In genomic region chr19:39681416-39681815, GRCh38 we compare ENCODE assay signal across 24 cellular contexts. TPM values are rescaled to one million over a fixed set of nuclear protein-coding genes. Genes with fewer than 3 reads are reported as not detected.
DNase-seq lines count a peak whose midpoint lies in the region; ATAC-seq, FAIRE-seq and TF ChIP-seq lines count a peak whose summit lies in the region.
"Had no signal": no experiment of that assay in that cellular context is flagged by ENCODE, and none has a peak within 500 bp of the region (broad histone marks: within the 10 kb centered on the region; RNA-seq: fewer than 3 reads in every experiment).

No MANE protein-coding gene starts in this region.

- TF ChIP-seq CTCF in KMS-11 (conservative IDR thresholded peaks at IDR 0.05; ENCODE audit: low read depth, low read length), result no peak
- no peak for TF ChIP-seq CTCF in GM12878 (IDR thresholded peaks at IDR 0.05 in 2 of 3, conservative IDR thresholded peaks at IDR 0.05 in 1 of 3; ENCODE audit: control insufficient read depth in 2 of 3, extremely low read depth in 1 of 3, insufficient read depth in 1 of 3, low read depth in 3 of 3, low read length in 3 of 3)
- TF ChIP-seq CTCF in osteoblast (IDR thresholded peaks at IDR 0.05; ENCODE audit: extremely low read depth, low read depth, low read length), result no peak

- H3K4me3 ChIP-seq in KMS-11 (IDR thresholded peaks at IDR 0.05; ENCODE audit: insufficient read depth, low read depth, low read length) (no peak overlapping the region), GM12878 (peak overlapping the region; percentile 86; the same call in 1 of the 2 replicates), osteoblast (ENCODE audit: insufficient read depth, low read length) (no peak overlapping the region)
- H3K4me3 ChIP-seq: A549, GM23338, HAP-1 had no signal

- POLR2A ChIA-PET in GM12878 (lab: Charles Lee), result interaction anchor here (2.7 kb wide), 1 partner anchor 19 kb away, joined by 13 read pairs; no protein-coding TSS in a partner anchor

- H3K36me3 ChIP-seq in KMS-11 (ENCODE audit: insufficient read depth) (no peaks in the 10 kb centered on the region; the same call in 1 of the 2 replicates), GM12878 (ENCODE audit: control insufficient read depth in 2 of 2, insufficient read depth in 2 of 2, low read length in 1 of 2) (peaks cover 0 to 26% of the 10 kb centered on the region in 2 experiments; a peak in 2 of 4 replicates), osteoblast (ENCODE audit: insufficient read depth, low read length) (no peaks in the 10 kb centered on the region)
- H3K36me3 ChIP-seq: HAP-1 had no signal

- CTCF ChIA-PET in activated naive CD4-positive, alpha-beta T cell treated with anti-CD3 and anti-CD28 coated beads, Interleukin-2, amount 10 ng/mL, durations not matched to agents 7 days and 5 days (lab: Charles Lee), result no interaction called here
- CTCF ChIA-PET in GM12878 (lab: Yijun Ruan, JAX), result interaction anchor here (1.6 to 3.5 kb wide), 2 partner anchors 20 to 163 kb away, joined by 11 read pairs; no protein-coding TSS in a partner anchor

- peaks cover 56% of the 10 kb centered on the region for H3K4me1 ChIP-seq in KMS-11 (ENCODE audit: low read depth, poor library complexity, severe bottlenecking)
- peaks cover 53% of the 10 kb centered on the region for H3K4me1 ChIP-seq in GM12878 (ENCODE audit: control insufficient read depth, insufficient read depth, low read length)
- H3K4me1 ChIP-seq in osteoblast (ENCODE audit: insufficient read depth, low read length), result no peaks in the 10 kb centered on the region
- H3K4me1 ChIP-seq: HAP-1 had no signal

- ATAC-seq in GM12878, result no peak
- ATAC-seq: A549, GM23338 had no signal

- TF ChIP-seq EP300 in GM12878 (IDR thresholded peaks at IDR 0.05; ENCODE audit: borderline replicate concordance in 1 of 2, control insufficient read depth in 1 of 2, low read depth in 2 of 2, low read length in 2 of 2), result no peak

- H2AFZ ChIP-seq in KMS-11 (ENCODE audit: low read depth), result no peak overlapping the region
- no peak overlapping the region for H2AFZ ChIP-seq in GM12878 (ENCODE audit: control insufficient read depth, low read depth, low read length)
- no peak overlapping the region for H2AFZ ChIP-seq in osteoblast (ENCODE audit: low read length)
- H2AFZ ChIP-seq: GM23338 had no signal

- H3K79me2 ChIP-seq in KMS-11 (ENCODE audit: insufficient read depth, low read depth) (peaks cover 13% of the 10 kb centered on the region; the same call in 1 of the 2 replicates), GM12878 (ENCODE audit: control insufficient read depth, insufficient read depth, low read length) (peaks cover 23% of the 10 kb centered on the region), osteoblast (ENCODE audit: insufficient read depth, low read length) (no peaks in the 10 kb centered on the region)

- H3K4me2 ChIP-seq in KMS-11 (peak overlapping the region; percentile 81), GM12878 (ENCODE audit: control insufficient read depth, insufficient read depth) (peak overlapping the region; percentile 98), osteoblast (ENCODE audit: insufficient read depth, low read length) (no peak overlapping the region)
- H3K4me2 ChIP-seq: A549, GM23338 had no signal

- no peak overlapping the region for H3K4me3 Mint-ChIP-seq in activated naive CD4-positive, alpha-beta T cell treated with anti-CD3 and anti-CD28 coated beads, Interleukin-2, amount 10 ng/mL, durations not matched to agents 7 days and 5 days
- H3K4me3 Mint-ChIP-seq: GM23338, HFFc6 had no signal

- H3K27ac ChIP-seq in KMS-11 (peak overlapping the region; percentile 68), GM12878 (ENCODE audit: control insufficient read depth, insufficient read depth) (peak overlapping the region; percentile 98; the same call in 1 of the 2 replicates), substantia nigra (ENCODE audit: low read depth, low read length, poor library complexity, severe bottlenecking) (no peak overlapping the region), osteoblast (ENCODE audit: low read depth, low read length) (no peak overlapping the region)
- H3K27ac ChIP-seq: A549 had no signal

- no peak for FAIRE-seq in GM12878 (lab: Jason Lieb, UNC)
- FAIRE-seq: H54 had no signal

- H3K27ac Mint-ChIP-seq in activated naive CD4-positive, alpha-beta T cell treated with anti-CD3 and anti-CD28 coated beads, Interleukin-2, amount 10 ng/mL, durations not matched to agents 7 days and 5 days, result peak overlapping the region; percentile 17
- H3K27ac Mint-ChIP-seq: GM23338, HFFc6 had no signal

- H3K9me3 Mint-ChIP-seq in activated naive CD4-positive, alpha-beta T cell treated with anti-CD3 and anti-CD28 coated beads, Interleukin-2, amount 10 ng/mL, durations not matched to agents 7 days and 5 days, result no peaks in the 10 kb centered on the region
- H3K9me3 Mint-ChIP-seq: GM23338, HFFc6 had no signal

- TF ChIP-seq POLR2A in GM12878 (IDR thresholded peaks at IDR 0.05; ENCODE audit: low read depth, low read length), result no peak; the same call in 1 of the 2 replicates

- H3K27me3 ChIP-seq in KMS-11 (ENCODE audit: insufficient read depth, low read depth) (no peaks in the 10 kb centered on the region), GM12878 (replicated peaks in 1 of 2; ENCODE audit: control insufficient read depth in 2 of 2, insufficient read depth in 2 of 2, low read length in 1 of 2) (no peaks in the 10 kb centered on the region), osteoblast (ENCODE audit: insufficient read depth, low read length) (no peaks in the 10 kb centered on the region)

- no peaks in the 10 kb centered on the region for H4K20me1 ChIP-seq in KMS-11 (ENCODE audit: insufficient read depth)
- H4K20me1 ChIP-seq in GM12878 (ENCODE audit: control insufficient read depth, insufficient read depth), result no peaks in the 10 kb centered on the region
- no peaks in the 10 kb centered on the region for H4K20me1 ChIP-seq in osteoblast (ENCODE audit: insufficient read depth, low read length)

- in situ Hi-C loops in GM12878 (cut with MboI), result loop anchor here (5.0 kb wide), 1 partner anchor 156 kb away; no protein-coding TSS in a partner anchor

- BruUV-seq in GM12878 (replicated peaks; lab: Mats Ljungman, UMichigan), result no TSS peak

- no peak overlapping the region; the same call in 1 of the 2 replicates for H3K9ac ChIP-seq in KMS-11
- H3K9ac ChIP-seq in GM12878 (ENCODE audit: control insufficient read depth, insufficient read depth, low read length), result no peak overlapping the region; the same call in 1 of the 2 replicates

- no peaks in the 10 kb centered on the region for H3K27me3 Mint-ChIP-seq in activated naive CD4-positive, alpha-beta T cell treated with anti-CD3 and anti-CD28 coated beads, Interleukin-2, amount 10 ng/mL, durations not matched to agents 7 days and 5 days

- DNase-seq in activated naive CD4-positive, alpha-beta T cell treated with anti-CD3 and anti-CD28 coated beads, Interleukin-2, amount 10 ng/mL, durations not matched to agents 7 days and 5 days, result no peak
- DNase-seq in activated naive CD4-positive, alpha-beta T cell treated with anti-CD3 and anti-CD28 coated beads, Interleukin-2, amount 50 U/mL, for 16 hours, result no peak
- DNase-seq in GM12878 (ENCODE audit: low read depth, low spot score), result no peak
- no peak for DNase-seq in NCI-H345 (lab: John Stamatoyannopoulos, UW)
- no peak for DNase-seq in substantia nigra (lab: John Stamatoyannopoulos, UW)
- DNase-seq in osteoblast (ENCODE audit: insufficient read length, low spot score, missing footprints), result no peak
- DNase-seq: 8988T; ACHN; C1 segment of cervical spinal cord; Calu3; CD4-positive, alpha-beta memory T cell; COR-L47; DMS53; DMS79 treated with DMSO at 0.1 percent for 48 hours; GF-D8; HFFc6 had no signal

- no peak for TF ChIP-seq RAD21 in GM12878 (IDR thresholded peaks at IDR 0.05; ENCODE audit: insufficient read depth, low read depth, low read length)

- H3K9me3 ChIP-seq in GM12878 (replicated peaks; ENCODE audit: control insufficient read depth, insufficient read depth, low read length) (no peaks in the 10 kb centered on the region; the same call in 2 of the 3 replicates), osteoblast (ENCODE audit: low read depth, low read length) (no peaks in the 10 kb centered on the region)
- H3K9me3 ChIP-seq: HAP-1 had no signal

- SMC1A ChIA-PET in GM12878 (lab: Charles Lee; ENCODE audit: uncharacterized antibody, unreplicated experiment), result interaction anchor here (1.1 to 4.7 kb wide), 4 partner anchors 9 to 86 kb away, joined by 3 to 47 read pairs (median 4); no protein-coding TSS in a partner anchor

- WGBS in GM12878 (ENCODE audit: insufficient coverage, insufficient replicate concordance, low lambda C conversion rate, missing lambda C conversion rate), result 99% methylated on average over 5 of the region's 5 CpGs

- RAD21 ChIA-PET in GM12878 (lab: Charles Lee; ENCODE audit: unreplicated experiment), result interaction anchor here (0.8 to 4.1 kb wide), 5 partner anchors 11 to 164 kb away, joined by 3 to 23 read pairs (median 5); partner anchors contain the start of genes FBL and LGALS14

- peaks cover 47% of the 10 kb centered on the region for H3K4me1 Mint-ChIP-seq in activated naive CD4-positive, alpha-beta T cell treated with anti-CD3 and anti-CD28 coated beads, Interleukin-2, amount 10 ng/mL, durations not matched to agents 7 days and 5 days
- H3K4me1 Mint-ChIP-seq: GM23338 had no signal

- intact Hi-C loops in GM12878 (cut with micrococcal nuclease; ENCODE audit: unreplicated experiment), result no loop called here

- peaks cover 11% of the 10 kb centered on the region for H3K36me3 Mint-ChIP-seq in activated naive CD4-positive, alpha-beta T cell treated with anti-CD3 and anti-CD28 coated beads, Interleukin-2, amount 10 ng/mL, durations not matched to agents 7 days and 5 days

RNA-seq across cellular contexts. Expression of gene LGALS14, which starts 22.9 kb away (rescaled TPM):
- total RNA-seq in GM12878 (2013; cell fraction: nucleolus; rRNA removed), result 0.81 TPM in 1 of 2 replicates, not detected in the other
- total RNA-seq in GM12878 (2014; rRNA removed), result 6.9 and 9.0 TPM in 2 replicates
- total RNA-seq in GM12878 (2014; rRNA removed; fragmentation: Illumina TruSeq; extraction: Trizol), result 5.2 and 6.2 TPM in 2 replicates
- 4.9 and 6.6 TPM in 2 replicates for total RNA-seq in GM12878 (2021)
- 39.7 TPM for polyA plus RNA-seq in GM12878 (2011; ENCODE audit: low read depth)
- polyA plus RNA-seq in GM12878 (2011; rRNA removed), result 9.3 and 12.2 TPM in 2 replicates
- polyA plus RNA-seq in GM12878 (2011; cell fraction: cytosol; rRNA removed), result 6.7 and 7.4 TPM in 2 replicates
- 2.0 and 5.1 TPM in 2 replicates for polyA plus RNA-seq in GM12878 (2011; cell fraction: nucleus; rRNA removed)
- polyA plus RNA-seq in GM12878 (2012), result 23.9 and 27.5 TPM in 2 replicates
- 8.1 and 8.5 TPM in 2 replicates for polyA plus RNA-seq in GM12878 (2014; fragmentation: Illumina TruSeq; extraction: Trizol)
- 10 to 100 TPM; 21.0 to 34.6 TPM for polyA plus RNA-seq in GM12878 (2014; fragmentation: Nextera tagmentation; extraction: Ambion mirVana)
- 5.2 and 7.6 TPM in 2 replicates for polyA plus RNA-seq in GM12878 (2014; rRNA removed)
- polyA plus RNA-seq in GM12878 (2016; fragmentation: Nextera tagmentation; extraction: Ambion mirVana), result 1 to 10 TPM; 5.1 to 6.2 TPM
- 5.9 and 10.5 TPM in 2 replicates for polyA minus RNA-seq in GM12878 (2011; rRNA and poly(A)+ RNA removed)
- polyA minus RNA-seq in GM12878 (2011; cell fraction: cytosol; rRNA and poly(A)+ RNA removed), result 2.6 TPM in 1 of 2 replicates, not detected in the other
- polyA minus RNA-seq in GM12878 (2011; cell fraction: nucleus; rRNA and poly(A)+ RNA removed), result 1.2 TPM in 1 of 2 replicates, not detected in the other
- not detected in 2 replicates for total RNA-seq in osteoblast
- total RNA-seq: Calu3; CD4-positive, alpha-beta memory T cell; Daoy; G401; GM23338; HFFc6 had no signal
- polyA plus RNA-seq: A549, BJ, GM23338 had no signal

RNA-seq across cellular contexts. Expression of gene LGALS16, which starts 25.7 kb away (rescaled TPM):
- total RNA-seq in GM12878 (2013; cell fraction: nucleolus; rRNA removed), result not detected in 2 replicates
- total RNA-seq in GM12878 (2014; rRNA removed) (not detected in 2 replicates), GM12878 (2014; rRNA removed; fragmentation: Illumina TruSeq; extraction: Trizol) (not detected in 2 replicates), GM12878 (2021) (not detected in 2 replicates), osteoblast (not detected in 2 replicates)
- not detected for polyA plus RNA-seq in GM12878 (2011; ENCODE audit: low read depth)
- polyA plus RNA-seq in GM12878 (2011; rRNA removed) (not detected in 2 replicates), GM12878 (2014; fragmentation: Illumina TruSeq; extraction: Trizol) (not detected in 2 replicates), GM12878 (2014; fragmentation: Nextera tagmentation; extraction: Ambion mirVana) (not detected), GM12878 (2014; rRNA removed) (not detected in 2 replicates), GM12878 (2016; fragmentation: Nextera tagmentation; extraction: Ambion mirVana) (not detected)
- not detected in 2 replicates for polyA plus RNA-seq in GM12878 (2011; cell fraction: cytosol; rRNA removed)
- polyA plus RNA-seq in GM12878 (2011; cell fraction: nucleus; rRNA removed), result not detected in 2 replicates
- not detected in 2 replicates for polyA plus RNA-seq in GM12878 (2012)
- polyA minus RNA-seq in GM12878 (2011; rRNA and poly(A)+ RNA removed), result not detected in 2 replicates
- polyA minus RNA-seq in GM12878 (2011; cell fraction: cytosol; rRNA and poly(A)+ RNA removed), result not detected in 2 replicates
- not detected in 2 replicates for polyA minus RNA-seq in GM12878 (2011; cell fraction: nucleus; rRNA and poly(A)+ RNA removed)
- total RNA-seq: Calu3; CD4-positive, alpha-beta memory T cell; Daoy; G401; GM23338; HFFc6 had no signal
- polyA plus RNA-seq: A549; BJ; CD4-positive, alpha-beta memory T cell; GM23338 had no signal

RNA-seq across cellular contexts. Expression of gene CLC, which starts 56.4 kb away (rescaled TPM):
- not detected in 2 replicates for total RNA-seq in GM12878 (2013; cell fraction: nucleolus; rRNA removed)
- total RNA-seq in GM12878 (2014; rRNA removed) (not detected in 2 replicates), GM12878 (2014; rRNA removed; fragmentation: Illumina TruSeq; extraction: Trizol) (0.27 TPM in 1 of 2 replicates, not detected in the other), GM12878 (2021) (0.36 TPM in 1 of 2 replicates, not detected in the other), osteoblast (not detected in 2 replicates)
- polyA plus RNA-seq in GM12878 (2011; ENCODE audit: low read depth), result 4.4 TPM
- polyA plus RNA-seq in GM12878 (2011; rRNA removed) (0.31 TPM in 1 of 2 replicates, not detected in the other), GM12878 (2014; fragmentation: Illumina TruSeq; extraction: Trizol) (0.35 TPM in 1 of 2 replicates, not detected in the other), GM12878 (2014; fragmentation: Nextera tagmentation; extraction: Ambion mirVana) (under 1 TPM; 0.18 to 0.21 TPM), GM12878 (2014; rRNA removed) (0.29 TPM in 1 of 2 replicates, not detected in the other), GM12878 (2016; fragmentation: Nextera tagmentation; extraction: Ambion mirVana) (not detected)
- polyA plus RNA-seq in GM12878 (2011; cell fraction: cytosol; rRNA removed), result 0.27 and 0.55 TPM in 2 replicates
- 0.22 TPM in 1 of 2 replicates, not detected in the other for polyA plus RNA-seq in GM12878 (2011; cell fraction: nucleus; rRNA removed)
- polyA plus RNA-seq in GM12878 (2012), result 1.8 and 2.9 TPM in 2 replicates
- polyA minus RNA-seq in GM12878 (2011; rRNA and poly(A)+ RNA removed), result not detected in 2 replicates
- polyA minus RNA-seq in GM12878 (2011; cell fraction: cytosol; rRNA and poly(A)+ RNA removed), result not detected in 2 replicates
- polyA minus RNA-seq in GM12878 (2011; cell fraction: nucleus; rRNA and poly(A)+ RNA removed), result not detected in 2 replicates
- total RNA-seq: Calu3, Daoy, G401, GM23338, HFFc6 had no signal
- polyA plus RNA-seq: A549, BJ, GM23338 had no signal

Comparison
In these comparisons a context has a peak if more than half of its experiments do, and no peak if none do; other contexts are left out.
1. H3K27ac ChIP-seq: peak in KMS-11 (single experiment) and GM12878 (single experiment); none in substantia nigra (single experiment) and osteoblast (single experiment).